1 cellular context compared by ENCODE assay signal in genomic region chr7:75092892-75093249, GRCh38.
TF ChIP-seq lines count a peak whose summit lies in the region.

No MANE protein-coding gene starts in this region.

TF ChIP-seq in GM12878, 131 proteins besides CTCF, POLR2A, EP300 and RAD21:
- TF ChIP-seq TAF1 (IDR thresholded peaks at IDR 0.05; ENCODE audit: borderline replicate concordance, low read depth, low read length), result 0 out of 2 replicates have a peak, but pooled peaks have one; percentile 21
- peak in 1 of 2 experiments; percentile 48; a peak in 1 of 3 replicates for TF ChIP-seq EGR1 (IDR thresholded peaks at IDR 0.05; ENCODE audit: borderline replicate concordance in 1 of 2, low read depth in 2 of 2, low read length in 2 of 2)
- peak; percentile 47; the same call in 1 of the 2 replicates for TF ChIP-seq CREB1 (IDR thresholded peaks at IDR 0.05; ENCODE audit: low read depth)
- 0 out of 2 replicates have a peak, but pooled peaks have one; percentile 4 for TF ChIP-seq POLR2AphosphoS5 (IDR thresholded peaks at IDR 0.05; ENCODE audit: low read length)
- TF ChIP-seq SP1 (IDR thresholded peaks at IDR 0.05; ENCODE audit: low read depth, low read length), result peak; percentile 22
- peak; percentile 53; the same call in 1 of the 2 replicates for TF ChIP-seq YY1 (IDR thresholded peaks at IDR 0.05; ENCODE audit: low read depth, low read length)
- peak; percentile 51; the same call in 1 of the 2 replicates for TF ChIP-seq CREM (IDR thresholded peaks at IDR 0.05; ENCODE audit: low read depth)
